ENCODE assay signal across 8 cellular contexts in the genomic region with DNA sequence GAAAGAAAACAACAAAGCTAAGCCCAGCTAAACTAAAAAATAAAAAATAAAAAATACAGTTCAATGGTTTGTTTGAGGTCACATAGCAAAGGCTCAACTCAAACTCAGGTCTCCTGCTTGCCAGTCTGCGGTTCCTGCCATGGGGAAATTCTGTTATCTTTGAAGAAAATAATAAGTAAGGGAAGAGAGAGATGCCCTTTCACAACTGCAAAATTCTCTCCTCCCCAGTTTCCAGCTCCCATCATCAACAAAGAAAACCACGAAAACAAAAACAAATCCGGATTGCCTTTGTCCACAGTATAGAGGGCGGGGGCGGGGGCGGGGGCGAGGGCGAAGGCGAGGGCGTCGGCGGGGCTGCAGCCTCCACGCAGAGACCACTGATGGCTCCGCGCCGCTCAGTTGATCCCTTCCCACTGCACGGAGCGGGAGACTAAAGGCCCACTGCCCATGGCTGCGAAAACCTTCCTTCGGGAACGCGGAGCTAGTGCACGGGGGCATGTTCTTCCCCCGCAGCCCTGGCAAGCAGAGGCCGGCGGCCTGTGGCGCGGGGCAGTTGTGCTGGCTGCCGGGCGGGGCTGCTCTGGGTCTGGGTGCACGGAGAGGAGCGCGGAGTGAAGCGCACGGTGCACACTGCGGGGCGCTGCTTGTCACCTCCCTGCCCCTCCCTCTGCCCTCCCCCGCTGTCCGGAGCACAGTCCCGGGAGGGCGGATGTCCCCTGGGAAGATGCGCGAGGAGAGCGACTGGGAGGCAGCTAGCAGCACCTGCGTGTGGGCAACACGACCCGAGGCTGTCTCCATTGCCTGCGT. TPM values are rescaled to one million over a fixed set of nuclear protein-coding genes. Genes with fewer than 3 reads are reported as not detected.
A peak's percentile ranks its signal among the peaks of the same experiment; 100 is the strongest.
DNase-seq lines count a peak whose midpoint lies in the region; ATAC-seq, FAIRE-seq and TF ChIP-seq lines count a peak whose summit lies in the region.

No MANE protein-coding gene starts in this region.

- H3K4me3 Mint-ChIP-seq in activated T-helper 1 cell treated with anti-CD3 and anti-CD28 coated beads, Interleukin-12 subunit alpha, Interleukin-12 subunit beta, Interleukin-2, Interleukin-4 antibody, amounts not matched to agents 30 ng/mL and 10 ng/mL and 1 ng/mL, durations not matched to agents 14 hours and 24 hours and 36 hours: no peak overlapping the region

- peak overlapping the region; percentile 43 for H3K4me3 ChIP-seq in K562

- peak; percentile 29 for FAIRE-seq in K562 (lab: Jason Lieb, UNC)

- ATAC-seq in HG03432 (IDR thresholded peaks at IDR 0.05; ENCODE audit: unreplicated experiment) (peak; percentile 89), K562 (peak; percentile 96)

- POLR2A ChIA-PET in K562 (lab: Yijun Ruan, JAX): interaction anchor here (0.6 kb wide), 2 partner anchors 97 to 170 kb away, joined by 3 read pairs; no protein-coding TSS in a partner anchor

- peak overlapping the region; percentile 96 for H2AFZ ChIP-seq in K562 (ENCODE audit: low read depth, low read length)

- TF ChIP-seq CTCF in K562 (IDR thresholded peaks at IDR 0.05 in 2 of 3, conservative IDR thresholded peaks at IDR 0.05 in 1 of 3; ENCODE audit: insufficient read depth in 2 of 3, low read depth in 1 of 3, low read length in 3 of 3): peak; percentile 32 to 40 (median 37); a peak in 2 of 6 replicates

- H3K36me3 ChIP-seq in K562 (ENCODE audit: control insufficient read depth, insufficient read depth, low read length): no peaks in the 10 kb centered on the region; the same call in 2 of the 3 replicates

- H3K9me1 ChIP-seq in K562 (ENCODE audit: control insufficient read depth, insufficient read depth, low read length): no peaks in the 10 kb centered on the region

- no peaks in the 10 kb centered on the region for H3K9me3 Mint-ChIP-seq in activated T-helper 1 cell treated with anti-CD3 and anti-CD28 coated beads, Interleukin-12 subunit alpha, Interleukin-12 subunit beta, Interleukin-2, Interleukin-4 antibody, amounts not matched to agents 30 ng/mL and 10 ng/mL and 1 ng/mL, durations not matched to agents 14 hours and 24 hours and 36 hours

- H3K27ac Mint-ChIP-seq in activated T-helper 1 cell treated with anti-CD3 and anti-CD28 coated beads, Interleukin-12 subunit alpha, Interleukin-12 subunit beta, Interleukin-2, Interleukin-4 antibody, amounts not matched to agents 30 ng/mL and 10 ng/mL and 1 ng/mL, durations not matched to agents 14 hours and 24 hours and 36 hours: no peak overlapping the region

- WGBS in K562 (ENCODE audit: insufficient coverage, low coverage, missing lambda C conversion rate): 2% methylated on average over 30 of the region's 48 CpGs

- H3K36me3 Mint-ChIP-seq in activated T-helper 1 cell treated with anti-CD3 and anti-CD28 coated beads, Interleukin-12 subunit alpha, Interleukin-12 subunit beta, Interleukin-2, Interleukin-4 antibody, amounts not matched to agents 30 ng/mL and 10 ng/mL and 1 ng/mL, durations not matched to agents 14 hours and 24 hours and 36 hours (ENCODE audit: low read depth): peaks cover 1% of the 10 kb centered on the region

- peak overlapping the region; percentile 83 for H3K4me2 ChIP-seq in K562 (ENCODE audit: insufficient read depth, low read length)

- H3K79me2 ChIP-seq in K562 (ENCODE audit: control insufficient read depth, insufficient read depth, low read length): no peaks in the 10 kb centered on the region

- in situ Hi-C loops in K562 (cut with MboI): no loop called here

- peak in 1 of 2 experiments; percentile 44; a peak in 2 of 4 replicates for TF ChIP-seq RAD21 in K562 (CRISPR knock-in tag; conservative IDR thresholded peaks at IDR 0.05 in 1 of 2, IDR thresholded peaks at IDR 0.05 in 1 of 2)

- H3K27me3 ChIP-seq in K562 (ENCODE audit: control insufficient read depth in 2 of 2, insufficient read depth in 2 of 2, low read length in 2 of 2): no peaks in the 10 kb centered on the region

- peaks cover 22% of the 10 kb centered on the region for H3K27me3 Mint-ChIP-seq in activated T-helper 1 cell treated with anti-CD3 and anti-CD28 coated beads, Interleukin-12 subunit alpha, Interleukin-12 subunit beta, Interleukin-2, Interleukin-4 antibody, amounts not matched to agents 30 ng/mL and 10 ng/mL and 1 ng/mL, durations not matched to agents 14 hours and 24 hours and 36 hours (ENCODE audit: insufficient read depth)

- H3K9ac ChIP-seq in K562 (ENCODE audit: insufficient read depth in 1 of 2, low read depth in 2 of 2, low read length in 2 of 2): peak overlapping the region; percentile 39 to 91; a peak in 3 of 4 replicates

- H4K20me1 ChIP-seq in K562 (replicated peaks; ENCODE audit: control insufficient read depth, insufficient read depth, low read length): no peaks in the 10 kb centered on the region

- no peak; the same call in 1 of the 2 replicates for TF ChIP-seq POLR2A in K562 (conservative IDR thresholded peaks at IDR 0.05)

- DNase-seq in activated CD8-positive, alpha-beta memory T cell treated with anti-CD3 and anti-CD28 coated beads, Interleukin-2, amount 50 U/mL, for 48 hours: peak; percentile 58
- no peak for DNase-seq in activated CD8-positive, alpha-beta memory T cell treated with anti-CD3 and anti-CD28 coated beads for 24 hours
- peak; percentile 71 for DNase-seq in OCI-M1 (lab: John Stamatoyannopoulos, UW)
- peak; percentile 71 to 89 (median 80) for DNase-seq in K562 (ENCODE audit: extremely low read depth in 1 of 4, low spot score in 3 of 4)
- peak in 46 of 51 donors; percentile 8 to 82 (median 57) for DNase-seq in hypothalamus (lab: John Stamatoyannopoulos, UW)
- peak; percentile 85 for DNase-seq in putamen (ENCODE audit: low spot score)
- no peak for DNase-seq in activated T-helper 1 cell treated with anti-CD3 and anti-CD28 coated beads, Interleukin-12 subunit alpha, Interleukin-12 subunit beta, Interleukin-2, Interleukin-4 antibody, amounts not matched to agents 30 ng/mL and 10 ng/mL and 1 ng/mL, durations not matched to agents 14 hours and 24 hours and 36 hours (ENCODE audit: low spot score)

- no peak overlapping the region for H3K27ac ChIP-seq in K562 (ENCODE audit: extremely low read depth, low read depth, low read length)

- TF ChIP-seq EP300 in K562 (IDR thresholded peaks at IDR 0.05; ENCODE audit: low read length): no peak

- CTCF ChIA-PET in K562 (lab: Yijun Ruan, JAX; ENCODE audit: low intra/inter-chr PET ratio): no interaction called here

- peaks cover 10 to 22% of the 10 kb centered on the region in 2 experiments; a peak in 4 of 5 replicates for H3K4me1 ChIP-seq in K562 (replicated peaks in 1 of 2; ENCODE audit: control insufficient read depth in 2 of 2, insufficient read depth in 2 of 2, low read length in 2 of 2)

- no peaks in the 10 kb centered on the region for H3K9me3 ChIP-seq in K562 (replicated peaks; ENCODE audit: control insufficient read depth, insufficient read depth, low read depth, low read length)

- intact Hi-C loops in K562 (cut with micrococcal nuclease): no loop called here
- intact Hi-C loops in activated T-helper 1 cell treated with anti-CD3 and anti-CD28 coated beads, Interleukin-12 subunit alpha, Interleukin-12 subunit beta, Interleukin-2, Interleukin-4 antibody, amounts not matched to agents 30 ng/mL and 10 ng/mL and 1 ng/mL, durations not matched to agents 14 hours and 24 hours and 36 hours (cut with micrococcal nuclease): no loop called here

- no TSS peak for BruUV-seq in K562 (replicated peaks; lab: Mats Ljungman, UMichigan)

- H3K4me1 Mint-ChIP-seq in activated T-helper 1 cell treated with anti-CD3 and anti-CD28 coated beads, Interleukin-12 subunit alpha, Interleukin-12 subunit beta, Interleukin-2, Interleukin-4 antibody, amounts not matched to agents 30 ng/mL and 10 ng/mL and 1 ng/mL, durations not matched to agents 14 hours and 24 hours and 36 hours (ENCODE audit: low read depth): peaks cover 5% of the 10 kb centered on the region

TF ChIP-seq in K562, 482 proteins besides CTCF, POLR2A, EP300 and RAD21 (continues in another document):
- TF ChIP-seq SRF (CRISPR knock-in tag; IDR thresholded peaks at IDR 0.05) (peak in 1 of 2 experiments; percentile 39; a peak in 1 of 4 replicates), GABPA (tag; conservative IDR thresholded peaks at IDR 0.05; ENCODE audit: low read depth) (0 out of 2 replicates have a peak, but pooled peaks have one; percentile 16), SP1 (CRISPR knock-in tag; IDR thresholded peaks at IDR 0.05) (peak; percentile 40; the same call in 1 of the 2 replicates), PURB (CRISPR knock-in tag; IDR thresholded peaks at IDR 0.05; ENCODE audit: low read depth) (no peak), ESRRA (IDR thresholded peaks at IDR 0.05; ENCODE audit: borderline replicate concordance, low read depth) (peak; percentile 26; the same call in 1 of the 2 replicates)
- TF ChIP-seq, protein P1, sequence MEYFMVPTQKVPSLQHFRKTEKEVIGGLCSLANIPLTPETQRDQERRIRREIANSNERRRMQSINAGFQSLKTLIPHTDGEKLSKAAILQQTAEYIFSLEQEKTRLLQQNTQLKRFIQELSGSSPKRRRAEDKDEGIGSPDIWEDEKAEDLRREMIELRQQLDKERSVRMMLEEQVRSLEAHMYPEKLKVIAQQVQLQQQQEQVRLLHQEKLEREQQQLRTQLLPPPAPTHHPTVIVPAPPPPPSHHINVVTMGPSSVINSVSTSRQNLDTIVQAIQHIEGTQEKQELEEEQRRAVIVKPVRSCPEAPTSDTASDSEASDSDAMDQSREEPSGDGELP (CRISPR knock-in tag; IDR thresholded peaks at IDR 0.05; ENCODE audit: borderline replicate concordance): peak; percentile 76

RNA-seq across cellular contexts. Expression of gene TPD52L1, which starts 54.2 kb away (rescaled TPM):
- 22.0 and 54.6 TPM in 2 replicates for total RNA-seq in K562 (2011; cell fraction: chromatin; rRNA removed; ENCODE audit: low replicate concordance)
- 15.3 and 21.8 TPM in 2 replicates for total RNA-seq in K562 (2011; cell fraction: nucleolus; rRNA removed)
- 31.1 and 46.6 TPM in 2 replicates for total RNA-seq in K562 (2011; cell fraction: nucleoplasm; rRNA removed)
- total RNA-seq in K562 (2014; rRNA removed) (122 and 126 TPM in 2 replicates), K562 (2014; rRNA removed; fragmentation: Illumina TruSeq; extraction: Trizol) (70.2 and 71.7 TPM in 2 replicates), K562 (2015; rRNA removed; fragmentation: Illumina TruSeq; extraction: Trizol) (56.3 and 61.5 TPM in 2 replicates), K562 (2021) (74.0 and 75.7 TPM in 2 replicates)
- polyA plus RNA-seq in K562 (2011; rRNA removed) (124 TPM in 2 replicates), K562 (2014; fragmentation: Illumina TruSeq; extraction: Trizol) (97.4 and 103 TPM in 2 replicates), K562 (2014; fragmentation: Nextera tagmentation; extraction: Ambion mirVana) (10 to 100 TPM; 12.9 to 17.1 TPM), K562 (2014; rRNA removed) (148 and 149 TPM in 2 replicates)
- 102 and 124 TPM in 2 replicates for polyA plus RNA-seq in K562 (2011; cell fraction: cytosol; rRNA removed)
- polyA plus RNA-seq in K562 (2011; cell fraction: nucleus; rRNA removed): 44.4 and 63.0 TPM in 2 replicates
- polyA plus RNA-seq in K562 (2012): 55.0 and 126 TPM in 2 replicates
- 92.2 and 93.3 TPM in 2 replicates for polyA minus RNA-seq in K562 (2011; rRNA and poly(A)+ RNA removed)
- 28.4 and 31.1 TPM in 2 replicates for polyA minus RNA-seq in K562 (2011; cell fraction: cytosol; rRNA and poly(A)+ RNA removed)
- 21.4 and 41.2 TPM in 2 replicates for polyA minus RNA-seq in K562 (2011; cell fraction: nucleus; rRNA and poly(A)+ RNA removed)
- 0.29 TPM in 1 of 2 replicates, not detected in the other for total RNA-seq in activated T-helper 1 cell treated with anti-CD3 and anti-CD28 coated beads, Interleukin-12 subunit alpha, Interleukin-12 subunit beta, Interleukin-2, Interleukin-4 antibody, amounts not matched to agents 30 ng/mL and 10 ng/mL and 1 ng/mL, durations not matched to agents 14 hours and 24 hours and 36 hours

Comparison
In these comparisons a context has a peak if more than half of its experiments do, and no peak if none do; other contexts are left out.
1. DNase-seq: peak in activated CD8-positive, alpha-beta memory T cell treated with anti-CD3 and anti-CD28 coated beads, Interleukin-2, amount 50 U/mL, for 48 hours (single experiment), OCI-M1 (single experiment), K562 (4 of 4), hypothalamus (46 of 51) and putamen (single experiment); none in activated CD8-positive, alpha-beta memory T cell treated with anti-CD3 and anti-CD28 coated beads for 24 hours (single experiment) and activated T-helper 1 cell treated with anti-CD3 and anti-CD28 coated beads, Interleukin-12 subunit alpha, Interleukin-12 subunit beta, Interleukin-2, Interleukin-4 antibody, amounts not matched to agents 30 ng/mL and 10 ng/mL and 1 ng/mL, durations not matched to agents 14 hours and 24 hours and 36 hours (single experiment).
2. RNA of gene TPD52L1, which starts 54.2 kb away (total RNA-seq): 15.3 to 126 TPM in K562; 0.29 TPM in activated T-helper 1 cell treated with anti-CD3 and anti-CD28 coated beads, Interleukin-12 subunit alpha, Interleukin-12 subunit beta, Interleukin-2, Interleukin-4 antibody, amounts not matched to agents 30 ng/mL and 10 ng/mL and 1 ng/mL, durations not matched to agents 14 hours and 24 hours and 36 hours; every median in the first group is over 10 times any median in the second.